8 cellular contexts compared by ENCODE assay signal in the genomic region with DNA sequence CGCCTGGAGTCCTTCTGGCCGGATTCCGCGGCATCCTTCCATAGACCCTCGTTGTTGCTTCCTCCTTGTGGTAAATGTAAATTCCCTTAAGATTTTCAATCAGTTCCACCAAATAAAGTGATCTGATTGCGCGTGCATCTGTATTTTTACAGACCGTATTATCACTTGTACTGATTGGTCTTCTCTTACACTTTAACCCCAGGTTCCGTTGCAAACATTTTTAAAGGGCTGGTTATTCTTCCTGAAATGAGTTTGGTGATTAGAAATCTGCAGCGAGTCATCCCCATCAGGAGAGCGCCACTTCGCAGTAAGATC. TPM values are rescaled to one million over a fixed set of nuclear protein-coding genes. Genes with fewer than 3 reads are reported as not detected.
DNase-seq lines count a peak whose midpoint lies in the region; ATAC-seq, FAIRE-seq and TF ChIP-seq lines count a peak whose summit lies in the region.

No MANE protein-coding gene starts in this region.

- H3K36me3 ChIP-seq in BJ (ENCODE audit: control insufficient read depth, insufficient read depth, low read length) (peaks cover 4% of the 10 kb centered on the region), astrocyte (ENCODE audit: insufficient read depth, low read length) (no peaks in the 10 kb centered on the region), lung (ENCODE audit: control insufficient read depth in 2 of 2, insufficient read depth in 2 of 2, low read length in 2 of 2) (peaks cover 6 to 14% of the 10 kb centered on the region in 2 donors), urinary bladder (ENCODE audit: insufficient read depth) (no peaks in the 10 kb centered on the region)

- H3K27me3 ChIP-seq in BJ (ENCODE audit: control insufficient read depth, insufficient read depth, low read length) (no peaks in the 10 kb centered on the region), astrocyte (ENCODE audit: insufficient read depth, low read length) (no peaks in the 10 kb centered on the region), lung (ENCODE audit: control insufficient read depth, insufficient read depth) (no peaks in the 10 kb centered on the region)

- H3K27ac ChIP-seq in astrocyte (ENCODE audit: low read depth, low read length) (peak overlapping the region; percentile 87), lung (ENCODE audit: low read depth in 1 of 2, low read length in 1 of 2) (peak overlapping the region; percentile 94 to 96), urinary bladder (ENCODE audit: low read depth) (peak overlapping the region; percentile 94)

- peak overlapping the region; percentile 97 for H3K27ac Mint-ChIP-seq in astrocyte (ENCODE audit: unreplicated experiment)

- ATAC-seq in HG02852 (IDR thresholded peaks at IDR 0.05; ENCODE audit: unreplicated experiment) (peak; percentile 6), lung (ENCODE audit: insufficient read depth, low FRiP score) (no peak), HG03139 (IDR thresholded peaks at IDR 0.05; ENCODE audit: unreplicated experiment) (no peak)

- H3K4me1 ChIP-seq in astrocyte (ENCODE audit: insufficient read depth, low read length) = peaks cover 21% of the 10 kb centered on the region
- H3K4me1 ChIP-seq in lung (ENCODE audit: control insufficient read depth in 2 of 2, insufficient read depth in 2 of 2, low read length in 2 of 2) = peaks cover 14 to 18% of the 10 kb centered on the region in 2 donors
- H3K4me1 ChIP-seq in urinary bladder (ENCODE audit: insufficient read depth) = peaks cover 1% of the 10 kb centered on the region

- H3K79me2 ChIP-seq in astrocyte (ENCODE audit: insufficient read depth, low read length) = peaks cover 53% of the 10 kb centered on the region

- CTCF ChIA-PET in BJ (lab: Yijun Ruan, JAX) = interaction anchor here (0.7 to 1.4 kb wide), 2 partner anchors 8 to 134 kb away, joined by 3 to 4 read pairs; no protein-coding TSS in a partner anchor

- FAIRE-seq in astrocyte (lab: Jason Lieb, UNC) (no peak), frontal cortex (lab: Jason Lieb, UNC) (no peak)

- no peaks in the 10 kb centered on the region for H3K27me3 Mint-ChIP-seq in astrocyte (ENCODE audit: low read depth, unreplicated experiment)

- H3K4me3 ChIP-seq in BJ (ENCODE audit: low read depth, low read length) (peak overlapping the region; percentile 87), astrocyte (ENCODE audit: insufficient read depth, low read depth, low read length) (peak overlapping the region; percentile 86), lung (peak overlapping the region; percentile 32), urinary bladder (ENCODE audit: low read depth, low read length) (peak overlapping the region; percentile 93)

- H4K20me1 ChIP-seq in astrocyte (ENCODE audit: insufficient read depth, low read length) = peaks cover 37% of the 10 kb centered on the region

- DNase-seq in BJ (ENCODE audit: low read depth) = no peak
- no peak for DNase-seq in astrocyte (ENCODE audit: low read depth)
- no peak for DNase-seq in lung (ENCODE audit: low spot score)
- no peak for DNase-seq in NCI-H226
- DNase-seq in frontal cortex (ENCODE audit: low spot score in 2 of 2) = no peak

- peak overlapping the region; percentile 94 for H3K9ac ChIP-seq in astrocyte (ENCODE audit: low read length)

- H3K4me3 Mint-ChIP-seq in astrocyte (ENCODE audit: unreplicated experiment) = peak overlapping the region; percentile 94

- TF ChIP-seq CTCF in BJ (IDR thresholded peaks at IDR 0.05; ENCODE audit: insufficient read depth, low read depth, low read length) (0 out of 2 replicates have a peak, but pooled peaks have one; percentile 1), astrocyte (IDR thresholded peaks at IDR 0.05; ENCODE audit: insufficient read depth, low read depth, low read length) (no peak), lung (IDR thresholded peaks at IDR 0.05; ENCODE audit: control extremely low read depth, extremely low read depth) (no peak)

- H3K9me3 Mint-ChIP-seq in astrocyte (ENCODE audit: unreplicated experiment) = no peaks in the 10 kb centered on the region

- peaks cover 22% of the 10 kb centered on the region for H3K4me1 Mint-ChIP-seq in astrocyte (ENCODE audit: low read depth, unreplicated experiment)

- no peaks in the 10 kb centered on the region for H3K9me3 ChIP-seq in astrocyte (ENCODE audit: insufficient read depth, low read depth, low read length)
- no peaks in the 10 kb centered on the region for H3K9me3 ChIP-seq in lung (ENCODE audit: control insufficient read depth in 2 of 2, insufficient read depth in 1 of 2, low read length in 1 of 2)

- H2AFZ ChIP-seq in astrocyte (ENCODE audit: low read depth, low read length) = peak overlapping the region; percentile 71

- POLR2A ChIA-PET in BJ (lab: Charles Lee) = no interaction called here

- peak overlapping the region; percentile 96 for H3K4me2 ChIP-seq in astrocyte (ENCODE audit: low read length)

- WGBS in lung, 2 donors = 1 to 2% methylated on average over 12 of the region's 12 CpGs
- under 1% methylated on average over 12 of the region's 12 CpGs for WGBS in urinary bladder

- H3K36me3 Mint-ChIP-seq in astrocyte (ENCODE audit: low read depth, unreplicated experiment) = peaks cover 8% of the 10 kb centered on the region

RNA-seq across cellular contexts. Expression of a gene that starts 0.5 kb away (rescaled TPM):
- polyA plus RNA-seq in BJ (2011; rRNA removed) = 15.8 and 22.7 TPM in 2 replicates
- polyA minus RNA-seq in BJ (2011; rRNA and poly(A)+ RNA removed) = 3.5 and 4.5 TPM in 2 replicates
- total RNA-seq in astrocyte = 13.5 and 16.8 TPM in 2 replicates
- 10 to 100 TPM; 12.7 to 17.4 TPM for total RNA-seq in lung
- polyA plus RNA-seq in lung = 10 to 100 TPM in 1 of 2 donors, 1 to 10 TPM in 1; 7.6 to 32.1 TPM
- 10.6 TPM for total RNA-seq in urinary bladder
- polyA plus RNA-seq in urinary bladder = 12.1 TPM
- total RNA-seq in frontal cortex = 13.0 TPM

RNA-seq across cellular contexts. Expression of a gene that starts 1.2 kb away (rescaled TPM):
- polyA plus RNA-seq in BJ (2011; rRNA removed) = 31.5 and 31.6 TPM in 2 replicates
- 47.5 and 48.1 TPM in 2 replicates for polyA minus RNA-seq in BJ (2011; rRNA and poly(A)+ RNA removed)
- 84.2 and 86.7 TPM in 2 replicates for total RNA-seq in astrocyte
- total RNA-seq in lung = 100 to 1,000 TPM; 114 TPM
- polyA plus RNA-seq in lung = 10 to 100 TPM; 40.7 to 43.8 TPM
- 65.0 TPM for total RNA-seq in urinary bladder
- polyA plus RNA-seq in urinary bladder = 52.9 TPM
- 67.7 TPM for total RNA-seq in frontal cortex

RNA-seq across cellular contexts. Expression of a gene that starts 37.0 kb away (rescaled TPM):
- polyA plus RNA-seq in BJ (2011; rRNA removed) (2.5 and 4.1 TPM in 2 replicates), lung (1 to 10 TPM; 4.8 to 5.4 TPM), urinary bladder (1.5 TPM)
- 5.2 and 5.4 TPM in 2 replicates for polyA minus RNA-seq in BJ (2011; rRNA and poly(A)+ RNA removed)
- total RNA-seq in astrocyte (3.1 and 3.2 TPM in 2 replicates), lung (10 to 100 TPM; 12.4 to 20.8 TPM), urinary bladder (5.2 TPM), frontal cortex (3.7 TPM)

RNA-seq across cellular contexts. Expression of a gene that starts 37.3 kb away (rescaled TPM):
- polyA plus RNA-seq in BJ (2011; rRNA removed) = 8.2 and 11.0 TPM in 2 replicates
- polyA minus RNA-seq in BJ (2011; rRNA and poly(A)+ RNA removed) = 12.1 and 16.4 TPM in 2 replicates
- total RNA-seq in astrocyte = 19.9 and 23.4 TPM in 2 replicates
- total RNA-seq in lung = 10 to 100 TPM; 26.8 to 37.2 TPM
- polyA plus RNA-seq in lung = 10 to 100 TPM in 1 of 2 donors, 1 to 10 TPM in 1; 9.8 to 10.3 TPM
- 22.4 TPM for total RNA-seq in urinary bladder
- 15.7 TPM for polyA plus RNA-seq in urinary bladder
- total RNA-seq in frontal cortex = 15.5 TPM

RNA-seq across cellular contexts. Expression of a gene that starts 58.1 kb away (rescaled TPM):
- polyA plus RNA-seq in BJ (2011; rRNA removed) = 34.6 and 59.9 TPM in 2 replicates
- 28.4 and 33.7 TPM in 2 replicates for polyA minus RNA-seq in BJ (2011; rRNA and poly(A)+ RNA removed)
- 58.1 and 83.2 TPM in 2 replicates for total RNA-seq in astrocyte
- total RNA-seq in lung = 100 to 1,000 TPM; 110 to 152 TPM
- polyA plus RNA-seq in lung = 10 to 100 TPM; 54.6 to 88.0 TPM
- 19.3 TPM for total RNA-seq in urinary bladder
- 36.5 TPM for polyA plus RNA-seq in urinary bladder
- 39.5 TPM for total RNA-seq in frontal cortex

Comparison
In these comparisons a context has a peak if more than half of its experiments do, and no peak if none do; other contexts are left out.
1. H3K4me3 ChIP-seq: peak in every context shown above with its lines; median percentile 93 in urinary bladder; 87 in BJ; 86 in astrocyte; 32 in lung.